19 cellular contexts compared by ENCODE assay signal in genomic region chr1:169644298-169644697, GRCh38. TPM values are rescaled to one million over a fixed set of nuclear protein-coding genes. Genes with fewer than 3 reads are reported as not detected.
A peak's percentile ranks its signal among the peaks of the same experiment; 100 is the strongest.
DNase-seq lines count a peak whose midpoint lies in the region; ATAC-seq, FAIRE-seq and TF ChIP-seq lines count a peak whose summit lies in the region.
"Had no signal": no experiment of that assay in that cellular context is flagged by ENCODE, and none has a peak within 500 bp of the region (broad histone marks: within the 10 kb centered on the region; RNA-seq: fewer than 3 reads in every experiment).

No MANE protein-coding gene starts in this region.

- no peak overlapping the region for H3K4me2 ChIP-seq in A549
- no peak overlapping the region for H3K4me2 ChIP-seq in H1 (ENCODE audit: insufficient read depth in 1 of 2, low read depth in 2 of 2, low read length in 2 of 2)
- H3K4me2 ChIP-seq: GM23338 had no signal

- no peaks in the 10 kb centered on the region for H3K23me2 ChIP-seq in H1 (ENCODE audit: low read depth, low read length)

- TF ChIP-seq EP300 in A549 (IDR thresholded peaks at IDR 0.05) (no peak), H1 (IDR thresholded peaks at IDR 0.05; ENCODE audit: borderline replicate concordance in 1 of 2, low read depth in 2 of 2, low read length in 2 of 2) (no peak)

- H3K9me3 ChIP-seq in A549 = no peaks in the 10 kb centered on the region
- no peaks in the 10 kb centered on the region for H3K9me3 ChIP-seq in H1 (ENCODE audit: insufficient read depth in 2 of 2, low read depth in 1 of 2, low read length in 1 of 2)
- H3K9me3 ChIP-seq: BE2C, Caco-2 had no signal

- no peak overlapping the region for H3K27ac Mint-ChIP-seq in activated naive CD8-positive, alpha-beta T cell treated with anti-CD3 and anti-CD28 coated beads for 36 hours
- no peak overlapping the region for H3K27ac Mint-ChIP-seq in Calu3 (ENCODE audit: unreplicated experiment)
- H3K27ac Mint-ChIP-seq: GM23338, H9 had no signal

- peaks cover 19% of the 10 kb centered on the region for H3K36me3 Mint-ChIP-seq in activated naive CD8-positive, alpha-beta T cell treated with anti-CD3 and anti-CD28 coated beads for 36 hours
- no peaks in the 10 kb centered on the region for H3K36me3 Mint-ChIP-seq in Calu3 (ENCODE audit: insufficient read depth, unreplicated experiment)

- no peak overlapping the region for H2AK5ac ChIP-seq in H1 (ENCODE audit: low read depth, low read length)

- no peak overlapping the region for H2AFZ ChIP-seq in H1 (ENCODE audit: low read length)
- H2AFZ ChIP-seq: GM23338 had no signal

- H3K9me3 Mint-ChIP-seq in activated naive CD8-positive, alpha-beta T cell treated with anti-CD3 and anti-CD28 coated beads for 36 hours = peaks cover 16% of the 10 kb centered on the region
- no peaks in the 10 kb centered on the region for H3K9me3 Mint-ChIP-seq in Calu3 (ENCODE audit: low read depth, unreplicated experiment)
- H3K9me3 Mint-ChIP-seq: GM23338, H9 had no signal

- H3K14ac ChIP-seq in H1 (ENCODE audit: insufficient read length) = no peak overlapping the region

- H4K20me1 ChIP-seq in H1 (replicated peaks in 1 of 2; ENCODE audit: control insufficient read depth in 1 of 2, insufficient read depth in 2 of 2, low read length in 2 of 2) = peaks cover 0 to 1% of the 10 kb centered on the region in 2 experiments

- 11% methylated on average over 3 of the region's 3 CpGs for WGBS in A549 (ENCODE audit: missing lambda C conversion rate)
- WGBS in H1 (ENCODE audit: extremely low coverage in 1 of 2, insufficient coverage in 1 of 2, insufficient read length in 1 of 2, insufficient replicate concordance in 2 of 2, low coverage in 1 of 2, low lambda C conversion rate in 2 of 2, missing lambda C conversion rate in 1 of 2), 2 experiments = 82% methylated on average over 3 of the region's 3 CpGs; no CpG with 5 or more reads in 1 of the 2 experiments

- no peak overlapping the region for H2BK15ac ChIP-seq in H1 (ENCODE audit: low read length)

- no peak overlapping the region for H4K8ac ChIP-seq in H1 (ENCODE audit: extremely low read depth, insufficient read depth, low read length)

- no peak overlapping the region for H4K91ac ChIP-seq in H1 (replicated peaks; ENCODE audit: insufficient read length, low read length)

- TF ChIP-seq RAD21 in A549 (conservative IDR thresholded peaks at IDR 0.05 in 1 of 2, IDR thresholded peaks at IDR 0.05 in 1 of 2) = no peak
- TF ChIP-seq RAD21 in H1 (IDR thresholded peaks at IDR 0.05 in 1 of 2, conservative IDR thresholded peaks at IDR 0.05 in 1 of 2; ENCODE audit: low read depth in 2 of 2, low read length in 2 of 2) = no peak

- no peak overlapping the region for H3K18ac ChIP-seq in H1 (ENCODE audit: extremely low read depth, low read length)

- DNase-seq in A549 (ENCODE audit: low read depth in 1 of 2, low spot score in 1 of 2) (no peak), D721Med (ENCODE audit: insufficient read length, low spot score) (no peak), H1 (ENCODE audit: low read depth in 1 of 2, low spot score in 2 of 2) (no peak), pons (ENCODE audit: low spot score) (peak; percentile 49), Calu3 (no peak)
- DNase-seq in activated naive CD8-positive, alpha-beta T cell treated with anti-CD3 and anti-CD28 coated beads for 36 hours = no peak
- DNase-seq in stimulated activated CD4-positive, alpha-beta T cell treated with anti-CD3 and anti-CD28 coated beads, Interleukin-4, amount 100 ng/mL, for 24 hours = no peak
- DNase-seq: BE2C; Caco-2; CD8-positive, alpha-beta memory T cell; DMS 273 treated with DMSO at 0.1 percent for 48 hours; H9 had no signal

- peaks cover 38% of the 10 kb centered on the region for H3K4me1 Mint-ChIP-seq in activated naive CD8-positive, alpha-beta T cell treated with anti-CD3 and anti-CD28 coated beads for 36 hours
- H3K4me1 Mint-ChIP-seq in Calu3 (ENCODE audit: low read depth, unreplicated experiment) = no peaks in the 10 kb centered on the region

- FAIRE-seq in A549 (lab: Jason Lieb, UNC) (no peak), D721Med (lab: Jason Lieb, UNC) (peak; percentile 32), H1 (lab: Jason Lieb, UNC) (no peak)
- FAIRE-seq: A204.1, GM12891 had no signal

- TF ChIP-seq POLR2A in A549 (IDR thresholded peaks at IDR 0.05; ENCODE audit: low read length) = no peak
- TF ChIP-seq POLR2A in H1 (IDR thresholded peaks at IDR 0.05; ENCODE audit: control extremely low read depth in 1 of 2, low read depth in 2 of 2, low read length in 2 of 2) = no peak

- H3K27ac ChIP-seq in A549 (no peak overlapping the region), H1 (ENCODE audit: low read depth, low read length) (no peak overlapping the region)
- H3K27ac ChIP-seq: C4-2B had no signal

- no peaks in the 10 kb centered on the region; a peak in 1 of 7 replicates for H3K27me3 ChIP-seq in H1 (replicated peaks in 1 of 4; ENCODE audit: control insufficient read depth in 3 of 4, extremely low read depth in 1 of 4, insufficient read depth in 3 of 4, low read length in 3 of 4)
- H3K27me3 ChIP-seq: BE2C had no signal

- H3K79me1 ChIP-seq in H1 (ENCODE audit: low read depth, low read length) = no peaks in the 10 kb centered on the region

- intact Hi-C loops in Calu3 (cut with micrococcal nuclease; ENCODE audit: unreplicated experiment) = no loop called here

- no peak for ATAC-seq in A549
- ATAC-seq: GM23338 had no signal

- no peaks in the 10 kb centered on the region for H3K27me3 Mint-ChIP-seq in activated naive CD8-positive, alpha-beta T cell treated with anti-CD3 and anti-CD28 coated beads for 36 hours
- no peaks in the 10 kb centered on the region for H3K27me3 Mint-ChIP-seq in Calu3 (ENCODE audit: unreplicated experiment)
- H3K27me3 Mint-ChIP-seq: CD8-positive, alpha-beta memory T cell had no signal

- H2BK5ac ChIP-seq in H1 (ENCODE audit: low read depth, low read length) = no peak overlapping the region

- no peak overlapping the region for H2BK120ac ChIP-seq in H1 (replicated peaks; ENCODE audit: low read depth, low read length)

- H3K4me1 ChIP-seq in A549 (no peaks in the 10 kb centered on the region), H1 (replicated peaks in 1 of 4; ENCODE audit: control insufficient read depth in 3 of 4, insufficient read depth in 4 of 4, low read length in 3 of 4) (no peaks in the 10 kb centered on the region)
- H3K4me1 ChIP-seq: BE2C, Caco-2 had no signal

- no peak overlapping the region for H3K4me3 Mint-ChIP-seq in activated naive CD8-positive, alpha-beta T cell treated with anti-CD3 and anti-CD28 coated beads for 36 hours
- H3K4me3 Mint-ChIP-seq in Calu3 (ENCODE audit: low read depth, unreplicated experiment) = no peak overlapping the region
- H3K4me3 Mint-ChIP-seq: CD8-positive, alpha-beta memory T cell; GM23338; H9 had no signal

- BruUV-seq in Calu3 (replicated peaks; lab: Mats Ljungman, UMichigan) = no TSS peak

- H3K23ac ChIP-seq in H1 (ENCODE audit: insufficient read length) = no peak overlapping the region

- H2BK12ac ChIP-seq in H1 (ENCODE audit: low read depth, low read length) = no peak overlapping the region

- H3K79me2 ChIP-seq in H1 (ENCODE audit: control insufficient read depth in 1 of 2, insufficient read depth in 2 of 2, low read length in 2 of 2) = no peaks in the 10 kb centered on the region

- no peak overlapping the region for H2BK20ac ChIP-seq in H1 (ENCODE audit: low read length)

- no peak overlapping the region for H3K56ac ChIP-seq in H1 (replicated peaks; ENCODE audit: insufficient read length, low read depth, low read length)

- H3K9ac ChIP-seq in H1 (replicated peaks in 1 of 4; ENCODE audit: extremely low read depth in 1 of 4, low read depth in 3 of 4, low read length in 3 of 4) = no peak overlapping the region

- POLR2A ChIA-PET in A549 (lab: Yijun Ruan, JAX) (no interaction called here), H1 (lab: Charles Lee; ENCODE audit: partially characterized antibody) (no interaction called here)

- no peak overlapping the region for H3K4me3 ChIP-seq in A549
- no peak overlapping the region for H3K4me3 ChIP-seq in H1 (ENCODE audit: extremely low read depth in 1 of 4, insufficient read depth in 2 of 4, low read depth in 3 of 4, low read length in 4 of 4)
- H3K4me3 ChIP-seq: GM23338 had no signal

- H3K4ac ChIP-seq in H1 (replicated peaks; ENCODE audit: insufficient read length, low read depth, low read length) = no peak overlapping the region

- CTCF ChIA-PET in A549 (lab: Yijun Ruan, JAX) = no interaction called here
- CTCF ChIA-PET in H1 (lab: Charles Lee; ENCODE audit: partially characterized antibody) = interaction anchor here (2.3 kb wide), 1 partner anchor 42 kb away, joined by 8 read pairs; no protein-coding TSS in a partner anchor
- CTCF ChIA-PET in Calu3 (lab: Charles Lee) = no interaction called here

- H4K5ac ChIP-seq in H1 (ENCODE audit: insufficient read length, low read depth, low read length) = no peak overlapping the region

- TF ChIP-seq CTCF in A549 (IDR thresholded peaks at IDR 0.05) = no peak
- TF ChIP-seq CTCF in D721Med (IDR thresholded peaks at IDR 0.05; ENCODE audit: insufficient read depth, missing control alignments) = no peak
- TF ChIP-seq CTCF in H1 (IDR thresholded peaks at IDR 0.05; ENCODE audit: control extremely low read depth in 1 of 3, insufficient read depth in 1 of 3, low read depth in 1 of 3, low read length in 3 of 3) = no peak
- TF ChIP-seq CTCF in Calu3 (IDR thresholded peaks at IDR 0.05; ENCODE audit: unreplicated experiment) = no peak

- H3K36me3 ChIP-seq in H1 (ENCODE audit: control insufficient read depth in 2 of 4, insufficient read depth in 4 of 4, low read length in 3 of 4) = no peaks in the 10 kb centered on the region
- H3K36me3 ChIP-seq: BE2C had no signal

RNA-seq across cellular contexts. Expression of gene SELP, which starts 14.4 kb away (rescaled TPM):
- polyA plus RNA-seq in A549 (2011; rRNA removed) (not detected in 2 replicates), A549 (2017; fragmentation: RNase III; extraction: RNeasy Plus Mini Kit Qiagen cat#74134 plus additional on column Dnase treatment) (not detected in 3 replicates), H1 (2011; rRNA removed) (not detected in 2 replicates)
- polyA plus RNA-seq in A549 (2012; cell fraction: cytosol; rRNA removed) = not detected in 2 replicates
- polyA plus RNA-seq in A549 (2012; cell fraction: nucleus; rRNA removed) = not detected in 2 replicates
- not detected in 2 replicates for polyA minus RNA-seq in A549 (2011; rRNA and poly(A)+ RNA removed)
- total RNA-seq in H1 (2021; fragmentation: NEBNext Ultra II Directional; extraction: Animal tissue kit (Norgen Biotek cat#: 25700)) = not detected in 2 replicates
- polyA plus RNA-seq in H1 (2011; cell fraction: cytosol; rRNA removed) = not detected
- not detected for polyA plus RNA-seq in H1 (2011; cell fraction: nucleus; rRNA removed)
- polyA plus RNA-seq in H1 (2012, experiment 1 of 2) = not detected in 4 replicates
- not detected for polyA plus RNA-seq in H1 (2012, experiment 2 of 2)
- polyA plus RNA-seq in H1 (2013, experiment 1 of 2) = not detected
- not detected for polyA plus RNA-seq in H1 (2013, experiment 2 of 2)
- polyA minus RNA-seq in H1 (2011; rRNA and poly(A)+ RNA removed) = not detected in 2 replicates
- polyA minus RNA-seq in H1 (2011; cell fraction: cytosol; rRNA and poly(A)+ RNA removed) = not detected
- polyA minus RNA-seq in H1 (2011; cell fraction: nucleus; rRNA and poly(A)+ RNA removed) = not detected
- 1 to 10 TPM in 1 of 2 experiments, under 1 TPM in 1; 0.42 to 1.1 TPM for total RNA-seq in activated naive CD8-positive, alpha-beta T cell treated with anti-CD3 and anti-CD28 coated beads for 36 hours
- 0.47 TPM in 1 of 2 replicates, not detected in the other for total RNA-seq in Calu3 (2022)
- total RNA-seq: Caco-2, G401, GM23338, H9, HT-29 had no signal
- polyA plus RNA-seq: AG04450, GM23338 had no signal

RNA-seq across cellular contexts. Expression of gene F5, which starts 58.0 kb away (rescaled TPM):
- 0.36 and 1.4 TPM in 2 replicates for polyA plus RNA-seq in A549 (2011; rRNA removed)
- 0.01 and 0.04 TPM in 2 replicates for polyA plus RNA-seq in A549 (2012; cell fraction: cytosol; rRNA removed)
- 0.06 and 0.22 TPM in 2 replicates for polyA plus RNA-seq in A549 (2012; cell fraction: nucleus; rRNA removed)
- polyA plus RNA-seq in A549 (2017; fragmentation: RNase III; extraction: RNeasy Plus Mini Kit Qiagen cat#74134 plus additional on column Dnase treatment) = 0.03 to 0.04 TPM (median 0.04 TPM) in 3 replicates
- 0.33 and 0.44 TPM in 2 replicates for polyA minus RNA-seq in A549 (2011; rRNA and poly(A)+ RNA removed)
- total RNA-seq in H1 (2021; fragmentation: NEBNext Ultra II Directional; extraction: Animal tissue kit (Norgen Biotek cat#: 25700)) = 0.04 TPM in 1 of 2 replicates, not detected in the other
- 0.02 and 0.06 TPM in 2 replicates for polyA plus RNA-seq in H1 (2011; rRNA removed)
- polyA plus RNA-seq in H1 (2011; cell fraction: cytosol; rRNA removed) = 0.01 TPM
- polyA plus RNA-seq in H1 (2011; cell fraction: nucleus; rRNA removed) = 0.10 TPM
- 0.03 to 0.07 TPM (median 0.05 TPM) in 4 replicates for polyA plus RNA-seq in H1 (2012, experiment 1 of 2)
- polyA plus RNA-seq in H1 (2012, experiment 2 of 2) = not detected
- 0.24 TPM for polyA plus RNA-seq in H1 (2013, experiment 1 of 2)
- polyA plus RNA-seq in H1 (2013, experiment 2 of 2) = 0.11 TPM
- 0.03 and 0.05 TPM in 2 replicates for polyA minus RNA-seq in H1 (2011; rRNA and poly(A)+ RNA removed)
- polyA minus RNA-seq in H1 (2011; cell fraction: cytosol; rRNA and poly(A)+ RNA removed) = not detected
- 0.20 TPM for polyA minus RNA-seq in H1 (2011; cell fraction: nucleus; rRNA and poly(A)+ RNA removed)
- 10 to 100 TPM; 39.7 to 40.1 TPM for total RNA-seq in activated naive CD8-positive, alpha-beta T cell treated with anti-CD3 and anti-CD28 coated beads for 36 hours
- 8.1 and 16.2 TPM in 2 replicates for total RNA-seq in Calu3 (2022)
- total RNA-seq: GM23338 had no signal
- polyA plus RNA-seq: AG04450 had no signal

Comparison
In these comparisons a context has a peak if more than half of its experiments do, and no peak if none do; other contexts are left out.
1. Of the 18 proteins assayed by ChIP-seq in both H1 and A549: peak only in H1: none; only in A549: none; in both: MAFK; in neither: 17.